Comparison of ENCODE assay signal across 19 cellular contexts in the genomic region with DNA sequence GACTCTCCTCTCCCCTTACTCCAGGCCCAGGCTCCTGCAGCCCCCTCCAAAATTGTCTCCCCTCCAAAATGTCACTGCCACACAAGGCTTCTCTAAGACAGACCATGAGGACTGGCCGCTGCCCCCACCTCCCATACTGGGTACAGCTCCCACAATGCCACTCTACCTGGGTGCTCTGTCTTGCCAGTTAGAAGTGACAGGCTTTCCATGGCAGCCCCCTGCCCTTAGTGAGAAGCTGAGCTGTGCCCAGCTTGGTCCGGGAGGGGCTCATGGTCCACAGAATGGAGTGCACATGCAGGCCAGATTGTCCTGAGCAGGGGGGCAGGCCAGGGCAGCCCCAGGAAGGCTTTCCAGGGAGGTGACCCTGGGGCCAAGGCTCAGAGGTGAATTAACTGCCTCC. TPM values are rescaled to one million over a fixed set of nuclear protein-coding genes. Genes with fewer than 3 reads are reported as not detected.
DNase-seq lines count a peak whose midpoint lies in the region; ATAC-seq and TF ChIP-seq lines count a peak whose summit lies in the region.
"Had no signal": no experiment of that assay in that cellular context is flagged by ENCODE, and none has a peak within 500 bp of the region (broad histone marks: within the 10 kb centered on the region; RNA-seq: fewer than 3 reads in every experiment).

No MANE protein-coding gene starts in this region.

- H3K4me1 Mint-ChIP-seq in stimulated activated naive CD8-positive, alpha-beta T cell treated with anti-CD3 and anti-CD28 coated beads, Interleukin-15, Interleukin-2, amounts not matched to agents 100 ng/mL and 50 ng/mL, for 24 hours (ENCODE audit: low read depth): peaks cover 31% of the 10 kb centered on the region
- H3K4me1 Mint-ChIP-seq in stimulated activated naive CD8-positive, alpha-beta T cell treated with anti-CD3 and anti-CD28 coated beads, Interleukin-15, amount 100 ng/mL, for 72 hours: peaks cover 32% of the 10 kb centered on the region
- H3K4me1 Mint-ChIP-seq in activated T-helper 1 cell treated with anti-CD3 and anti-CD28 coated beads, Interleukin-12 subunit alpha, Interleukin-12 subunit beta, Interleukin-2, Interleukin-4 antibody, amounts not matched to agents 30 ng/mL and 10 ng/mL and 1 ng/mL, durations not matched to agents 14 hours and 24 hours and 36 hours (ENCODE audit: low read depth): peaks cover 13% of the 10 kb centered on the region
- H3K4me1 Mint-ChIP-seq in naive B cell: peaks cover 10 to 29% (median 26%) of the 10 kb centered on the region in 3 donors
- peaks cover 14% of the 10 kb centered on the region for H3K4me1 Mint-ChIP-seq in type B pancreatic cell (ENCODE audit: unreplicated experiment)

- H3K27ac Mint-ChIP-seq in stimulated activated naive CD8-positive, alpha-beta T cell treated with anti-CD3 and anti-CD28 coated beads, Interleukin-15, Interleukin-2, amounts not matched to agents 100 ng/mL and 50 ng/mL, for 24 hours: peak overlapping the region; percentile 61
- no peak overlapping the region for H3K27ac Mint-ChIP-seq in stimulated activated naive CD8-positive, alpha-beta T cell treated with anti-CD3 and anti-CD28 coated beads, Interleukin-15, amount 100 ng/mL, for 72 hours
- H3K27ac Mint-ChIP-seq in activated T-helper 1 cell treated with anti-CD3 and anti-CD28 coated beads, Interleukin-12 subunit alpha, Interleukin-12 subunit beta, Interleukin-2, Interleukin-4 antibody, amounts not matched to agents 30 ng/mL and 10 ng/mL and 1 ng/mL, durations not matched to agents 14 hours and 24 hours and 36 hours: peak overlapping the region; percentile 68
- H3K27ac Mint-ChIP-seq in naive B cell: peak overlapping the region in 2 of 6 donors; percentile 61 to 93
- peak overlapping the region; percentile 75 for H3K27ac Mint-ChIP-seq in type B pancreatic cell
- H3K27ac Mint-ChIP-seq: activated CD4-positive, alpha-beta T cell treated with anti-CD3 and anti-CD28 coated beads for 36 hours had no signal

- no peak for TF ChIP-seq CTCF in type B pancreatic cell (conservative IDR thresholded peaks at IDR 0.05)

- H3K36me3 Mint-ChIP-seq in stimulated activated naive CD8-positive, alpha-beta T cell treated with anti-CD3 and anti-CD28 coated beads, Interleukin-15, Interleukin-2, amounts not matched to agents 100 ng/mL and 50 ng/mL, for 24 hours (ENCODE audit: low read depth): peaks cover 15% of the 10 kb centered on the region
- H3K36me3 Mint-ChIP-seq in activated T-helper 1 cell treated with anti-CD3 and anti-CD28 coated beads, Interleukin-12 subunit alpha, Interleukin-12 subunit beta, Interleukin-2, Interleukin-4 antibody, amounts not matched to agents 30 ng/mL and 10 ng/mL and 1 ng/mL, durations not matched to agents 14 hours and 24 hours and 36 hours (ENCODE audit: low read depth): peaks cover 6% of the 10 kb centered on the region
- H3K36me3 Mint-ChIP-seq in naive B cell: no peaks in the 10 kb centered on the region
- H3K36me3 Mint-ChIP-seq in type B pancreatic cell: no peaks in the 10 kb centered on the region

- peak overlapping the region; percentile 17 for H3K4me3 Mint-ChIP-seq in stimulated activated naive CD8-positive, alpha-beta T cell treated with anti-CD3 and anti-CD28 coated beads, Interleukin-15, Interleukin-2, amounts not matched to agents 100 ng/mL and 50 ng/mL, for 24 hours
- H3K4me3 Mint-ChIP-seq in stimulated activated naive CD8-positive, alpha-beta T cell treated with anti-CD3 and anti-CD28 coated beads, Interleukin-15, amount 100 ng/mL, for 72 hours: no peak overlapping the region
- H3K4me3 Mint-ChIP-seq in activated T-helper 1 cell treated with anti-CD3 and anti-CD28 coated beads, Interleukin-12 subunit alpha, Interleukin-12 subunit beta, Interleukin-2, Interleukin-4 antibody, amounts not matched to agents 30 ng/mL and 10 ng/mL and 1 ng/mL, durations not matched to agents 14 hours and 24 hours and 36 hours: peak overlapping the region; percentile 67
- H3K4me3 Mint-ChIP-seq in naive B cell (peak overlapping the region in 7 of 8 donors; percentile 16 to 99 (median 57)), type B pancreatic cell (peak overlapping the region; percentile 83)

- no peaks in the 10 kb centered on the region for H3K9me3 Mint-ChIP-seq in stimulated activated naive CD8-positive, alpha-beta T cell treated with anti-CD3 and anti-CD28 coated beads, Interleukin-15, Interleukin-2, amounts not matched to agents 100 ng/mL and 50 ng/mL, for 24 hours
- H3K9me3 Mint-ChIP-seq in stimulated activated naive CD8-positive, alpha-beta T cell treated with anti-CD3 and anti-CD28 coated beads, Interleukin-15, amount 100 ng/mL, for 72 hours: no peaks in the 10 kb centered on the region
- no peaks in the 10 kb centered on the region for H3K9me3 Mint-ChIP-seq in activated T-helper 1 cell treated with anti-CD3 and anti-CD28 coated beads, Interleukin-12 subunit alpha, Interleukin-12 subunit beta, Interleukin-2, Interleukin-4 antibody, amounts not matched to agents 30 ng/mL and 10 ng/mL and 1 ng/mL, durations not matched to agents 14 hours and 24 hours and 36 hours
- H3K9me3 Mint-ChIP-seq in naive B cell: no peaks in the 10 kb centered on the region
- H3K9me3 Mint-ChIP-seq in type B pancreatic cell: no peaks in the 10 kb centered on the region

- ATAC-seq in stimulated activated naive CD8-positive, alpha-beta T cell treated with anti-CD3 and anti-CD28 coated beads, Interleukin-15, amount 100 ng/mL, for 72 hours: no peak
- no peak for ATAC-seq in naive B cell (ENCODE audit: low read depth in 2 of 2)
- no peak for ATAC-seq in HG03108 (IDR thresholded peaks at IDR 0.05; ENCODE audit: unreplicated experiment)
- ATAC-seq: activated CD4-positive, alpha-beta T cell treated with anti-CD3 and anti-CD28 coated beads for 36 hours; HCT116; left cardiac atrium had no signal

- no peak for DNase-seq in stimulated activated naive CD8-positive, alpha-beta T cell treated with anti-CD3 and anti-CD28 coated beads, Interleukin-15, amount 100 ng/mL, for 72 hours
- DNase-seq in activated T-helper 1 cell treated with anti-CD3 and anti-CD28 coated beads, Interleukin-12 subunit alpha, Interleukin-12 subunit beta, Interleukin-2, Interleukin-4 antibody, amounts not matched to agents 30 ng/mL and 10 ng/mL and 1 ng/mL, durations not matched to agents 14 hours and 24 hours and 36 hours (ENCODE audit: low spot score): no peak
- no peak for DNase-seq in naive B cell
- no peak for DNase-seq in type B pancreatic cell (ENCODE audit: extremely low spot score, unreplicated experiment)
- DNase-seq in NCI-H146 treated with DMSO at 0.1 percent for 48 hours (lab: John Stamatoyannopoulos, UW; ENCODE audit: unreplicated experiment): no peak
- no peak for DNase-seq in DMS79 treated with DMSO at 0.1 percent for 48 hours (lab: John Stamatoyannopoulos, UW)
- DNase-seq: activated CD4-positive, alpha-beta T cell treated with anti-CD3 and anti-CD28 coated beads for 36 hours; left cardiac atrium; midbrain; NCI-H1436; NCI-H2171; NCI-H524 treated with DMSO at 0.1 percent for 48 hours; nucleus accumbens; retina; spleen; substantia nigra had no signal

- intact Hi-C loops in activated T-helper 1 cell treated with anti-CD3 and anti-CD28 coated beads, Interleukin-12 subunit alpha, Interleukin-12 subunit beta, Interleukin-2, Interleukin-4 antibody, amounts not matched to agents 30 ng/mL and 10 ng/mL and 1 ng/mL, durations not matched to agents 14 hours and 24 hours and 36 hours (cut with micrococcal nuclease): loop anchor here (10.0 kb wide), 1 partner anchor 618 kb away; a partner anchor contains a TSS

- H3K27me3 Mint-ChIP-seq in stimulated activated naive CD8-positive, alpha-beta T cell treated with anti-CD3 and anti-CD28 coated beads, Interleukin-15, Interleukin-2, amounts not matched to agents 100 ng/mL and 50 ng/mL, for 24 hours: no peaks in the 10 kb centered on the region
- H3K27me3 Mint-ChIP-seq in stimulated activated naive CD8-positive, alpha-beta T cell treated with anti-CD3 and anti-CD28 coated beads, Interleukin-15, amount 100 ng/mL, for 72 hours: no peaks in the 10 kb centered on the region
- H3K27me3 Mint-ChIP-seq in activated T-helper 1 cell treated with anti-CD3 and anti-CD28 coated beads, Interleukin-12 subunit alpha, Interleukin-12 subunit beta, Interleukin-2, Interleukin-4 antibody, amounts not matched to agents 30 ng/mL and 10 ng/mL and 1 ng/mL, durations not matched to agents 14 hours and 24 hours and 36 hours (ENCODE audit: insufficient read depth): peaks cover 5% of the 10 kb centered on the region
- no peaks in the 10 kb centered on the region for H3K27me3 Mint-ChIP-seq in naive B cell
- peaks cover 4% of the 10 kb centered on the region for H3K27me3 Mint-ChIP-seq in type B pancreatic cell
- H3K27me3 Mint-ChIP-seq: activated CD4-positive, alpha-beta T cell treated with anti-CD3 and anti-CD28 coated beads for 36 hours had no signal

RNA-seq across cellular contexts. Expression of a gene that starts 3.0 kb away (rescaled TPM):
- 103 and 107 TPM in 2 replicates for total RNA-seq in activated T-helper 1 cell treated with anti-CD3 and anti-CD28 coated beads, Interleukin-12 subunit alpha, Interleukin-12 subunit beta, Interleukin-2, Interleukin-4 antibody, amounts not matched to agents 30 ng/mL and 10 ng/mL and 1 ng/mL, durations not matched to agents 14 hours and 24 hours and 36 hours
- 100 to 1,000 TPM in 1 of 6 donors, 10 to 100 TPM in 5; 53.1 to 118 (median 61.9) TPM for polyA plus RNA-seq in naive B cell (ENCODE audit: low read depth in 6 of 6)
- 73.6 and 76.5 TPM in 2 replicates for total RNA-seq in type B pancreatic cell (ENCODE audit: low replicate concordance)

Comparison
In these comparisons a context has a peak if more than half of its experiments do, and no peak if none do; other contexts are left out.
1. H3K27ac Mint-ChIP-seq: peak in stimulated activated naive CD8-positive, alpha-beta T cell treated with anti-CD3 and anti-CD28 coated beads, Interleukin-15, Interleukin-2, amounts not matched to agents 100 ng/mL and 50 ng/mL, for 24 hours (single experiment), activated T-helper 1 cell treated with anti-CD3 and anti-CD28 coated beads, Interleukin-12 subunit alpha, Interleukin-12 subunit beta, Interleukin-2, Interleukin-4 antibody, amounts not matched to agents 30 ng/mL and 10 ng/mL and 1 ng/mL, durations not matched to agents 14 hours and 24 hours and 36 hours (single experiment) and type B pancreatic cell (single experiment); none in stimulated activated naive CD8-positive, alpha-beta T cell treated with anti-CD3 and anti-CD28 coated beads, Interleukin-15, amount 100 ng/mL, for 72 hours (0 of 2).
2. H3K4me3 Mint-ChIP-seq: peak in stimulated activated naive CD8-positive, alpha-beta T cell treated with anti-CD3 and anti-CD28 coated beads, Interleukin-15, Interleukin-2, amounts not matched to agents 100 ng/mL and 50 ng/mL, for 24 hours (single experiment), activated T-helper 1 cell treated with anti-CD3 and anti-CD28 coated beads, Interleukin-12 subunit alpha, Interleukin-12 subunit beta, Interleukin-2, Interleukin-4 antibody, amounts not matched to agents 30 ng/mL and 10 ng/mL and 1 ng/mL, durations not matched to agents 14 hours and 24 hours and 36 hours (single experiment), naive B cell (7 of 8) and type B pancreatic cell (single experiment); none in stimulated activated naive CD8-positive, alpha-beta T cell treated with anti-CD3 and anti-CD28 coated beads, Interleukin-15, amount 100 ng/mL, for 72 hours (0 of 2).